ENCODE assay signal across 1 cellular context in genomic region chr15:57446393-57446792, GRCh38.
TF ChIP-seq lines count a peak whose summit lies in the region.

No MANE protein-coding gene starts in this region.

TF ChIP-seq in A549, 52 proteins besides CTCF, POLR2A, EP300 and RAD21:
- TF ChIP-seq REST (IDR thresholded peaks at IDR 0.05) (no peak), BHLHE40 (IDR thresholded peaks at IDR 0.05; ENCODE audit: low read depth, low read length) (no peak), KDM5A (IDR thresholded peaks at IDR 0.05) (no peak)
- TF ChIP-seq, protein P1, sequence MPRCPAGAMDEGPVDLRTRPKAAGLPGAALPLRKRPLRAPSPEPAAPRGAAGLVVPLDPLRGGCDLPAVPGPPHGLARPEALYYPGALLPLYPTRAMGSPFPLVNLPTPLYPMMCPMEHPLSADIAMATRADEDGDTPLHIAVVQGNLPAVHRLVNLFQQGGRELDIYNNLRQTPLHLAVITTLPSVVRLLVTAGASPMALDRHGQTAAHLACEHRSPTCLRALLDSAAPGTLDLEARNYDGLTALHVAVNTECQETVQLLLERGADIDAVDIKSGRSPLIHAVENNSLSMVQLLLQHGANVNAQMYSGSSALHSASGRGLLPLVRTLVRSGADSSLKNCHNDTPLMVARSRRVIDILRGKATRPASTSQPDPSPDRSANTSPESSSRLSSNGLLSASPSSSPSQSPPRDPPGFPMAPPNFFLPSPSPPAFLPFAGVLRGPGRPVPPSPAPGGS (IDR thresholded peaks at IDR 0.05), result no peak
- TF ChIP-seq, protein P2, sequence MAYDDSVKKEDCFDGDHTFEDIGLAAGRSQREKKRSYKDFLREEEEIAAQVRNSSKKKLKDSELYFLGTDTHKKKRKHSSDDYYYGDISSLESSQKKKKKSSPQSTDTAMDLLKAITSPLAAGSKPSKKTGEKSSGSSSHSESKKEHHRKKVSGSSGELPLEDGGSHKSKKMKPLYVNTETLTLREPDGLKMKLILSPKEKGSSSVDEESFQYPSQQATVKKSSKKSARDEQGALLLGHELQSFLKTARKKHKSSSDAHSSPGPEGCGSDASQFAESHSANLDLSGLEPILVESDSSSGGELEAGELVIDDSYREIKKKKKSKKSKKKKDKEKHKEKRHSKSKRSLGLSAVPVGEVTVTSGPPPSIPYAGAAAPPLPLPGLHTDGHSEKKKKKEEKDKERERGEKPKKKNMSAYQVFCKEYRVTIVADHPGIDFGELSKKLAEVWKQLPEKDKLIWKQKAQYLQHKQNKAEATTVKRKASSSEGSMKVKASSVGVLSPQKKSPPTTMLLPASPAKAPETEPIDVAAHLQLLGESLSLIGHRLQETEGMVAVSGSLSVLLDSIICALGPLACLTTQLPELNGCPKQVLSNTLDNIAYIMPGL (CRISPR knock-in tag; IDR thresholded peaks at IDR 0.05; ENCODE audit: borderline replicate concordance), result no peak
